In genomic region chr10:131080571-131080970, GRCh38 we compare ENCODE assay signal across 1 cellular context.
TF ChIP-seq lines count a peak whose summit lies in the region.

No MANE protein-coding gene starts in this region.

TF ChIP-seq in H1, 55 proteins besides CTCF, POLR2A, EP300 and RAD21 (continued from another document):
- TF ChIP-seq CHD7 (IDR thresholded peaks at IDR 0.05; ENCODE audit: insufficient replicate concordance, low read length), result no peak
- no peak for TF ChIP-seq YY1 (IDR thresholded peaks at IDR 0.05; ENCODE audit: low read depth, low read length)
- TF ChIP-seq POU5F1 (IDR thresholded peaks at IDR 0.05; ENCODE audit: low read depth, low read length), result no peak
- no peak for TF ChIP-seq PHF8 (conservative IDR thresholded peaks at IDR 0.05; ENCODE audit: low read depth, low read length)
- TF ChIP-seq BRCA1 (IDR thresholded peaks at IDR 0.05; ENCODE audit: low read depth, low read length), result no peak
- no peak for TF ChIP-seq SAP30 (IDR thresholded peaks at IDR 0.05; ENCODE audit: insufficient read depth, insufficient replicate concordance, low read length)
- TF ChIP-seq EGR1 (IDR thresholded peaks at IDR 0.05; ENCODE audit: borderline replicate concordance, low read depth, low read length), result no peak
- no peak for TF ChIP-seq CHD1 (IDR thresholded peaks at IDR 0.05; ENCODE audit: low read depth, low read length)
- TF ChIP-seq FOSL1 (IDR thresholded peaks at IDR 0.05; ENCODE audit: insufficient read depth, low read depth, low read length), result no peak
- no peak for TF ChIP-seq GABPA (IDR thresholded peaks at IDR 0.05; ENCODE audit: borderline replicate concordance, insufficient read depth, low read length)
- no peak for TF ChIP-seq HDAC2 (IDR thresholded peaks at IDR 0.05; ENCODE audit: borderline replicate concordance in 1 of 2, low read depth in 2 of 2, low read length in 2 of 2)
- no peak for TF ChIP-seq RXRA (IDR thresholded peaks at IDR 0.05; ENCODE audit: insufficient read depth, low read depth, low read length)
